Comparison of ENCODE assay signal across 8 cellular contexts in the genomic region with DNA sequence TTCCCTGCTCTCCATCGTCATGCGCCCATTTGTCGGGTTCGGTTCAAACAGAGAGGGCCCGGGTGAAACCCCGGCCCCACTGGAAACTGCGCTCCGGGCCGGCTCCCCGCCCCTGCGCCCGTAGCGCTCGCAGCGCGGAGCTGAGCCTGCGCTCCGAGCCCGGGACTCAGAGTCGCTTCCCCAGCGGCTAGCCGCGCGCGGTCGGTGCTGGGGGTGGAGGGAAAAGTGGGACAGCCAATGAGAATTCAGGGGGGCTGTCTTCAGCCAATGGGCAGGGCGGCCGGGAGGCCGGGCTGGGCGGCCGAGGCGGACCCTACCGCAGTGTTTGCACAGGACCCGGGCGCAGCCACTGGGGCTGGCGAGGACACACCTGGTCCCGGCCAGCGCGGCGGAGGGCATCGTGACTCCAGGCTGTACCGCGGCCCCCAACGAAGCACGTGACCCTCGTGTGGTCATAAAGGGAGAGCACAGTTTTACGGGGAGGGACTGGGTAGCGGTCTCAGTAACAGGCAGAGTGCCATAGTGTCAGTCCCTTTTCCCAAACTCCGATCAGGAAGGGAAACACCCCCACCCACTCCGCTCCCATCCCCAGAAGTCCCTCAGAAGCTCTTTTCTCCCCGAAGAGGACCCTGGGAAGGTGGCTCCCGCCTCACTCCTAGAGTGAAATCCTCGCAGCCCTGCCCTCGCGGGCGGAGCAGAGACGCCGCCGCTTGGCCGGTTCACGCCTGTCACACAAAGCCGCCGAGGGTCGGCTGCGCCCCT. TPM values are rescaled to one million over a fixed set of nuclear protein-coding genes. Genes with fewer than 3 reads are reported as not detected.
DNase-seq lines count a peak whose midpoint lies in the region; ATAC-seq, FAIRE-seq and TF ChIP-seq lines count a peak whose summit lies in the region.

A gene (minus strand): TSS at position 174 of the 762 bp plus-strand sequence. CDS start 153 bp downstream, at position 21.

- H2AFZ ChIP-seq in endothelial cell of umbilical vein (ENCODE audit: low read depth, low read length): peak within 1 kb of the TSS; percentile 87

- H3K4me3 ChIP-seq in endothelial cell of umbilical vein (replicated peaks in 1 of 3; ENCODE audit: insufficient read depth in 1 of 3, low read depth in 1 of 3, low read length in 3 of 3): peak within 1 kb of the TSS; percentile 50 to 68 (median 61)
- peak within 1 kb of the TSS; percentile 61 for H3K4me3 ChIP-seq in mononuclear cell (ENCODE audit: low read length)

- POLR2A ChIA-PET in endothelial cell of umbilical vein (lab: Charles Lee): no interaction called here

- no peaks in the 10 kb centered on the region for H4K20me1 ChIP-seq in endothelial cell of umbilical vein (replicated peaks; ENCODE audit: control insufficient read depth, extremely low read depth, insufficient read depth, low read length)

- intact Hi-C loops in endothelial cell of umbilical vein (cut with micrococcal nuclease): loop anchor here (1.0 to 10.0 kb wide), 2 partner anchors 19 to 775 kb away; a partner anchor contains a TSS

- H3K9me3 ChIP-seq in endothelial cell of umbilical vein (replicated peaks; ENCODE audit: control insufficient read depth, insufficient read depth, low read length): no peaks in the 10 kb centered on the region
- H3K9me3 ChIP-seq in mononuclear cell (ENCODE audit: low read depth, low read length): no peaks in the 10 kb centered on the region

- peak within 1 kb of the TSS; percentile 89 for H3K4me2 ChIP-seq in endothelial cell of umbilical vein (ENCODE audit: insufficient read depth, low read length)

- dilution Hi-C loops in endothelial cell of umbilical vein (cut with MboI; ENCODE audit: extremely low pct_ligation_motif_present, low sequenced_read_pairs): no loop called here

- no peak for TF ChIP-seq POLR2A in endothelial cell of umbilical vein (IDR thresholded peaks at IDR 0.05; ENCODE audit: low read depth, low read length)

- H3K9ac ChIP-seq in endothelial cell of umbilical vein (replicated peaks; ENCODE audit: extremely low read depth, insufficient read depth, low read length): peak within 1 kb of the TSS; percentile 69

- H3K27me3 ChIP-seq in endothelial cell of umbilical vein (ENCODE audit: control insufficient read depth in 2 of 2, insufficient read depth in 2 of 2, low read length in 2 of 2) (peaks cover 4 to 6% of the 10 kb centered on the region in 2 experiments), mononuclear cell (ENCODE audit: insufficient read depth, low read length) (peaks cover 47% of the 10 kb centered on the region)

- no peaks in the 10 kb centered on the region for H3K9me1 ChIP-seq in endothelial cell of umbilical vein (replicated peaks; ENCODE audit: control insufficient read depth, extremely low read depth, insufficient read depth, low read length)

- H3K27ac ChIP-seq in endothelial cell of umbilical vein (ENCODE audit: insufficient read depth, low read depth, low read length): peak within 1 kb of the TSS; percentile 47

- TF ChIP-seq CTCF in D721Med (IDR thresholded peaks at IDR 0.05; ENCODE audit: insufficient read depth, missing control alignments) (no peak), endothelial cell of umbilical vein (IDR thresholded peaks at IDR 0.05; ENCODE audit: extremely low read depth in 1 of 2, insufficient read depth in 1 of 2, low read depth in 1 of 2, low read length in 2 of 2) (no peak)

- CTCF ChIA-PET in endothelial cell of umbilical vein (lab: Charles Lee): interaction anchor here (1.0 to 6.2 kb wide), 12 partner anchors 7 to 258 kb away, joined by 3 to 66 read pairs (median 6); a partner anchor contains a TSS

- no TSS peak for BruUV-seq in endothelial cell of umbilical vein (replicated peaks; lab: Mats Ljungman, UMichigan)

- peak; percentile 80 for ATAC-seq in GM21367 (IDR thresholded peaks at IDR 0.05; ENCODE audit: unreplicated experiment)

- H3K79me2 ChIP-seq in endothelial cell of umbilical vein (ENCODE audit: control insufficient read depth, insufficient read depth, low read length): no peaks in the 10 kb centered on the region

- DNase-seq in D721Med (ENCODE audit: insufficient read length, low spot score) (peak; percentile 44), HT1080 (ENCODE audit: low read depth) (peak; percentile 89), NOMO-1 treated with dmso at 0.1 percent for 144 hours (lab: John Stamatoyannopoulos, UW; ENCODE audit: unreplicated experiment) (peak; percentile 80), activated T-cell treated with anti-CD3 and anti-CD28 coated beads for 1 hour (ENCODE audit: low read depth) (peak; percentile 44), endothelial cell of umbilical vein (ENCODE audit: low read depth, low spot score) (peak; percentile 89)
- peak; percentile 88 for DNase-seq in stimulated activated CD8-positive, alpha-beta memory T cell treated with anti-CD3 and anti-CD28 coated beads, Interleukin-4, amount 100 ng/mL, for 48 hours

- FAIRE-seq in D721Med (lab: Jason Lieb, UNC): no peak
- FAIRE-seq in endothelial cell of umbilical vein (lab: Jason Lieb, UNC): peak; percentile 91

- H3K36me3 ChIP-seq in endothelial cell of umbilical vein (ENCODE audit: control insufficient read depth in 2 of 2, extremely low read depth in 1 of 2, insufficient read depth in 2 of 2, low read length in 2 of 2): no peaks in the 10 kb centered on the region

- peaks cover 28% of the 10 kb centered on the region for H3K4me1 ChIP-seq in endothelial cell of umbilical vein (ENCODE audit: control insufficient read depth, extremely low read depth, insufficient read depth, low read length)
- peaks cover 48% of the 10 kb centered on the region for H3K4me1 ChIP-seq in mononuclear cell (ENCODE audit: insufficient read depth, low read length)

TF ChIP-seq in endothelial cell of umbilical vein, 7 proteins besides CTCF, POLR2A, EP300 and RAD21:
- TF ChIP-seq GATA2 (IDR thresholded peaks at IDR 0.05; ENCODE audit: insufficient read depth, insufficient read length, low read depth, low read length): no peak
- TF ChIP-seq, protein P1, sequence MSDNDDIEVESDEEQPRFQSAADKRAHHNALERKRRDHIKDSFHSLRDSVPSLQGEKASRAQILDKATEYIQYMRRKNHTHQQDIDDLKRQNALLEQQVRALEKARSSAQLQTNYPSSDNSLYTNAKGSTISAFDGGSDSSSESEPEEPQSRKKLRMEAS (IDR thresholded peaks at IDR 0.05; ENCODE audit: insufficient read depth, insufficient read length): peak; percentile 71

RNA-seq across cellular contexts. Expression of the gene that starts here (rescaled TPM):
- 0.73 and 4.2 TPM in 2 replicates for total RNA-seq in HT1080 (2014; rRNA removed; shearing (Covaris generic))
- polyA plus RNA-seq in HT1080 (2015; cell fraction: cytosol; rRNA removed): 1.7 and 1.9 TPM in 2 replicates
- 2.6 and 2.7 TPM in 2 replicates for polyA plus RNA-seq in HT1080 (2015; cell fraction: nucleus; rRNA removed)
- total RNA-seq in endothelial cell of umbilical vein (5.3 and 7.8 TPM in 2 replicates), mononuclear cell (1.2 TPM)
- 2.4 and 2.6 TPM in 2 replicates for polyA plus RNA-seq in endothelial cell of umbilical vein
- polyA plus RNA-seq in endothelial cell of umbilical vein (2011; cell fraction: cytosol; rRNA removed): 1.9 and 2.1 TPM in 2 replicates
- polyA plus RNA-seq in endothelial cell of umbilical vein (2011; cell fraction: nucleus; rRNA removed): 2.5 and 3.0 TPM in 2 replicates
- 3.7 and 5.2 TPM in 2 replicates for polyA plus RNA-seq in endothelial cell of umbilical vein (2012)
- polyA minus RNA-seq in endothelial cell of umbilical vein: 4.3 and 5.4 TPM in 2 replicates
- polyA minus RNA-seq in endothelial cell of umbilical vein (2011; cell fraction: cytosol; rRNA and poly(A)+ RNA removed): 0.72 TPM
- polyA minus RNA-seq in endothelial cell of umbilical vein (2011; cell fraction: nucleus; rRNA and poly(A)+ RNA removed): 2.6 and 3.8 TPM in 2 replicates

Comparison
In these comparisons a context has a peak if more than half of its experiments do, and no peak if none do; other contexts are left out.
1. Peak in every context shown above with its lines: DNase-seq, ATAC-seq, H3K4me3 ChIP-seq and H3K27ac ChIP-seq.